1 cellular context compared by ENCODE assay signal in the genomic region with DNA sequence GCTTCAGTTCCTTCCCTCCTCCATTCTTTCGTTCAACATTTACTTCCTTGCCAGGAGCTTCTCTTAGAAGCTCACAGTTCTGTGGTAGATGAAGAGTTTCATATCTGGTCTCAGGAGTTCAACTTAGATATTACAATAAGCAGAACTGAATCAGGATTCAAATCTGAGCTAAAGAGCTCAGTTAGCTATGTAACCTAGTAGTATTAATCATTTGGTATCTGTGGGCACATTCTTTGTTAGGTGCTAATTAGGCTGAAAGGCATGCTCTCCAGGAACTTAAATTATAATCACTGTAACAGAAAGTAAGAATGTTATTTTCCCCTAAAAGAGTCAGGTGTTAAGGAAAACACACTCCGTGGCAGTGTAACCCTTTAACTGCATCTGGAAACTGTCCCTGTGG.
TF ChIP-seq lines count a peak whose summit lies in the region.

No MANE protein-coding gene starts in this region.

TF ChIP-seq in GM12878, 131 proteins besides CTCF, POLR2A, EP300 and RAD21:
- TF ChIP-seq IKZF2 (IDR thresholded peaks at IDR 0.05), result peak in 1 of 2 experiments; percentile 30; a peak in 1 of 4 replicates
- TF ChIP-seq SREBF1 (IDR thresholded peaks at IDR 0.05; ENCODE audit: low read length), result no peak
- TF ChIP-seq IKZF1 (conservative IDR thresholded peaks at IDR 0.05), result 0 out of 2 replicates have a peak, but pooled peaks have one; percentile 24
- peak; percentile 79 for TF ChIP-seq MTA2 (IDR thresholded peaks at IDR 0.05; ENCODE audit: low read depth)
- TF ChIP-seq NRF1 (conservative IDR thresholded peaks at IDR 0.05; ENCODE audit: low read depth, low read length), result no peak
- peak; percentile 59; the same call in 1 of the 2 replicates for TF ChIP-seq ZNF24 (IDR thresholded peaks at IDR 0.05)
- no peak for TF ChIP-seq SMARCA5 (IDR thresholded peaks at IDR 0.05)
